In genomic region chr7:7122701-7123281, GRCh38 we compare ENCODE assay signal across 11 cellular contexts. TPM values are rescaled to one million over a fixed set of nuclear protein-coding genes. Genes with fewer than 3 reads are reported as not detected.
DNase-seq lines count a peak whose midpoint lies in the region; ATAC-seq and TF ChIP-seq lines count a peak whose summit lies in the region.
"Had no signal": no experiment of that assay in that cellular context is flagged by ENCODE, and none has a peak within 500 bp of the region (broad histone marks: within the 10 kb centered on the region; RNA-seq: fewer than 3 reads in every experiment).

No MANE protein-coding gene starts in this region.

- no peaks in the 10 kb centered on the region for H3K27me3 ChIP-seq in left ventricle myocardium inferior (ENCODE audit: low read depth)
- H3K27me3 ChIP-seq: hepatocyte had no signal

- H3K27ac Mint-ChIP-seq in type B pancreatic cell = no peak overlapping the region

- H3K4me1 ChIP-seq in left ventricle myocardium inferior = peaks cover 4% of the 10 kb centered on the region

- peak; percentile 88 for ATAC-seq in Right ventricle myocardium inferior
- ATAC-seq in GM19463 (IDR thresholded peaks at IDR 0.05; ENCODE audit: unreplicated experiment) = no peak
- no peak for ATAC-seq in HG02840 (IDR thresholded peaks at IDR 0.05; ENCODE audit: low FRiP score, unreplicated experiment)

- H3K36me3 Mint-ChIP-seq in type B pancreatic cell = no peaks in the 10 kb centered on the region

- H3K4me3 Mint-ChIP-seq in type B pancreatic cell = no peak overlapping the region

- H3K9me3 ChIP-seq in left ventricle myocardium inferior (replicated peaks) = no peaks in the 10 kb centered on the region

- intact Hi-C loops in Right ventricle myocardium inferior (cut with DNase I) (no loop called here), cardiac septum (cut with DNase I) (no loop called here), left ventricle myocardium inferior (cut with micrococcal nuclease) (no loop called here)

- no peak for TF ChIP-seq CTCF in astrocyte of the cerebellum (IDR thresholded peaks at IDR 0.05; ENCODE audit: low read depth, low read length, missing control alignments)
- TF ChIP-seq CTCF in left ventricle myocardium inferior (IDR thresholded peaks at IDR 0.05; ENCODE audit: borderline replicate concordance) = no peak
- TF ChIP-seq CTCF in type B pancreatic cell (conservative IDR thresholded peaks at IDR 0.05) = no peak

- H3K36me3 ChIP-seq in left ventricle myocardium inferior = no peaks in the 10 kb centered on the region

- H3K4me3 ChIP-seq in astrocyte of the cerebellum (ENCODE audit: low read depth, low read length) (no peak overlapping the region), left ventricle myocardium inferior (no peak overlapping the region)
- H3K4me3 ChIP-seq: hepatocyte had no signal

- H3K9me3 Mint-ChIP-seq in type B pancreatic cell = no peaks in the 10 kb centered on the region

- in situ Hi-C loops in astrocyte of the cerebellum (cut with HindIII; ENCODE audit: low sequenced_read_pairs) = no loop called here

- peaks cover 4% of the 10 kb centered on the region for H3K4me1 Mint-ChIP-seq in type B pancreatic cell (ENCODE audit: unreplicated experiment)

- peak overlapping the region; percentile 65 for H3K27ac ChIP-seq in left ventricle myocardium inferior (replicated peaks)
- H3K27ac ChIP-seq: hepatocyte had no signal

- DNase-seq in Right ventricle myocardium inferior (ENCODE audit: missing footprints) = no peak
- no peak for DNase-seq in cardiac septum (ENCODE audit: low spot score)
- DNase-seq in astrocyte of the cerebellum (ENCODE audit: low read depth) = peak; percentile 73
- DNase-seq in left ventricle myocardium inferior = no peak
- DNase-seq in type B pancreatic cell (ENCODE audit: extremely low spot score, unreplicated experiment) = no peak
- no peak for DNase-seq in SK-N-DZ (ENCODE audit: low spot score)
- DNase-seq: AML-193, NCI-H1694 had no signal

- no peaks in the 10 kb centered on the region for H3K27me3 Mint-ChIP-seq in type B pancreatic cell

RNA-seq across cellular contexts. Expression of gene C1GALT1, which starts 59.6 kb away (rescaled TPM):
- 19.6 TPM for total RNA-seq in Right ventricle myocardium inferior
- 20.6 TPM for total RNA-seq in cardiac septum
- 19.4 TPM for total RNA-seq in left ventricle myocardium inferior
- 48.8 and 58.8 TPM in 2 replicates for total RNA-seq in type B pancreatic cell (ENCODE audit: low replicate concordance)
- polyA plus RNA-seq in SK-N-DZ (2014; cell fraction: cytosol; rRNA removed) = 16.8 and 30.5 TPM in 2 replicates
- 14.3 and 17.2 TPM in 2 replicates for polyA plus RNA-seq in SK-N-DZ (2014; cell fraction: nucleus; rRNA removed)
